ENCODE assay signal across 14 cellular contexts in the genomic region with DNA sequence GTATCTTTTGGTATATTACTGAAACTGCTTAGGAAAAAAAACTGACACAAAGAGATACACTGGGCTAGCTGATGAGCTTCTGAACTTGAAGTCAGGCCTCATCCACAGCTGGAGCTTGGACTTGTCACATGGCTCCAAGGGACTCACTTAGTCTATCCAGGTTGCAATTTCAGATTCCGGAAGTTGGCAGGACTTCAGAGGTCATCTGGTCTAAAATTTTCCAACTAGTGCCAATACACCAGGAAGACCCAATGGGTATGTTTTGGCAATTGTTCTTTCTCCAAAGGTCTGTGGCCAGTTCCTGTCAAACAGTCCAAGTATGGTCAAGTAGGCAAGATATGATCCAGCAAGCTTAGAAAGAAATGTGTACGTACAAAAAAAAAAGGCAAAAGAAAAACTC. TPM values are rescaled to one million over a fixed set of nuclear protein-coding genes. Genes with fewer than 3 reads are reported as not detected.
DNase-seq lines count a peak whose midpoint lies in the region; ATAC-seq, FAIRE-seq and TF ChIP-seq lines count a peak whose summit lies in the region.
"Had no signal": no experiment of that assay in that cellular context is flagged by ENCODE, and none has a peak within 500 bp of the region (broad histone marks: within the 10 kb centered on the region; RNA-seq: fewer than 3 reads in every experiment).

No MANE protein-coding gene starts in this region.

- H2AFZ ChIP-seq in endothelial cell of umbilical vein (ENCODE audit: low read depth, low read length) (no peak overlapping the region), mesenchymal stem cell (ENCODE audit: low read depth, low read length) (no peak overlapping the region)

- POLR2A ChIA-PET in Panc1 (lab: Charles Lee): no interaction called here
- POLR2A ChIA-PET in endothelial cell of umbilical vein (lab: Charles Lee): no interaction called here

- H2BK15ac ChIP-seq in mesenchymal stem cell (ENCODE audit: low read depth, poor library complexity, severe bottlenecking): peak overlapping the region; percentile 12

- H3K14ac ChIP-seq in mesenchymal stem cell (ENCODE audit: low read length in 2 of 2): no peak overlapping the region

- no peak overlapping the region for H3K4me3 ChIP-seq in Panc1 (ENCODE audit: low read depth in 2 of 2, low read length in 2 of 2)
- no peak overlapping the region for H3K4me3 ChIP-seq in endothelial cell of umbilical vein (replicated peaks in 1 of 3; ENCODE audit: insufficient read depth in 1 of 3, low read depth in 1 of 3, low read length in 3 of 3)
- no peak overlapping the region for H3K4me3 ChIP-seq in mesenchymal stem cell (ENCODE audit: insufficient read depth in 1 of 2, low read depth in 1 of 2, low read length in 2 of 2)
- H3K4me3 ChIP-seq: MG63, skin epidermis, testis had no signal

- H3K4ac ChIP-seq in mesenchymal stem cell (ENCODE audit: low read depth in 1 of 2, low read length in 2 of 2): no peak overlapping the region

- H3K4me2 ChIP-seq in endothelial cell of umbilical vein (ENCODE audit: insufficient read depth, low read length): no peak overlapping the region
- H3K4me2 ChIP-seq in mesenchymal stem cell (ENCODE audit: low read length, poor library complexity, severe bottlenecking): no peak overlapping the region

- BruUV-seq in Panc1 (replicated peaks; lab: Mats Ljungman, UMichigan): no TSS peak
- no TSS peak for BruUV-seq in endothelial cell of umbilical vein (replicated peaks; lab: Mats Ljungman, UMichigan)

- H3K9me1 ChIP-seq in endothelial cell of umbilical vein (replicated peaks; ENCODE audit: control insufficient read depth, extremely low read depth, insufficient read depth, low read length): no peaks in the 10 kb centered on the region

- intact Hi-C loops in Panc1 (cut with micrococcal nuclease; ENCODE audit: unreplicated experiment) (no loop called here), endothelial cell of umbilical vein (cut with micrococcal nuclease) (no loop called here)

- WGBS in mesenchymal stem cell: 83% methylated on average over 2 of the region's 2 CpGs

- DNase-seq in Panc1 (ENCODE audit: low read depth, low spot score): no peak
- peak; percentile 77 for DNase-seq in endothelial cell of umbilical vein (ENCODE audit: low read depth, low spot score)
- DNase-seq in mesenchymal stem cell: peak; percentile 26
- no peak for DNase-seq in Ammon's horn (ENCODE audit: low spot score)
- no peak for DNase-seq in kidney glomerular epithelial cell (lab: John Stamatoyannopoulos, UW)
- no peak for DNase-seq in occipital lobe (lab: John Stamatoyannopoulos, UW)
- DNase-seq: activated CD4-positive, CD25-positive, alpha-beta regulatory T cell treated with anti-CD3 and anti-CD28 coated beads, Interleukin-2, amount 50 U/mL, for 72 hours; kidney; MG63; NCI-H2171; testis had no signal

- H2BK5ac ChIP-seq in mesenchymal stem cell (ENCODE audit: low read depth, low read length, poor library complexity, severe bottlenecking): no peak overlapping the region

- ATAC-seq in Panc1: no peak
- no peak for ATAC-seq in GM21360 (IDR thresholded peaks at IDR 0.05; ENCODE audit: unreplicated experiment)

- TF ChIP-seq CTCF in 22Rv1 (IDR thresholded peaks at IDR 0.05) (no peak), Panc1 (IDR thresholded peaks at IDR 0.05) (no peak), endothelial cell of umbilical vein (IDR thresholded peaks at IDR 0.05; ENCODE audit: extremely low read depth in 1 of 2, insufficient read depth in 1 of 2, low read depth in 1 of 2, low read length in 2 of 2) (no peak)

- no peak overlapping the region for H4K91ac ChIP-seq in mesenchymal stem cell (ENCODE audit: low read length)

- H2BK120ac ChIP-seq in mesenchymal stem cell (ENCODE audit: low read depth, low read length): peak overlapping the region; percentile 61

- no peak for FAIRE-seq in endothelial cell of umbilical vein (lab: Jason Lieb, UNC)
- FAIRE-seq: kidney had no signal

- H3K9me3 ChIP-seq in Panc1 (ENCODE audit: control insufficient read depth, insufficient read depth, low read depth, low read length): no peaks in the 10 kb centered on the region
- no peaks in the 10 kb centered on the region for H3K9me3 ChIP-seq in endothelial cell of umbilical vein (replicated peaks; ENCODE audit: control insufficient read depth, insufficient read depth, low read length)
- no peaks in the 10 kb centered on the region for H3K9me3 ChIP-seq in mesenchymal stem cell (ENCODE audit: control insufficient read depth, low read length)
- H3K9me3 ChIP-seq: MG63, testis had no signal

- H3K27ac ChIP-seq in 22Rv1 (0 out of 2 replicates have a peak overlapping the region, but pooled peaks have one; percentile 35), Panc1 (ENCODE audit: low read length) (peak overlapping the region; percentile 75; the same call in 1 of the 2 replicates), endothelial cell of umbilical vein (ENCODE audit: insufficient read depth, low read depth, low read length) (no peak overlapping the region), mesenchymal stem cell (ENCODE audit: low read length, poor library complexity, severe bottlenecking) (no peak overlapping the region)

- H3K23ac ChIP-seq in mesenchymal stem cell (ENCODE audit: low read length in 2 of 2): no peak overlapping the region

- peak overlapping the region in 1 of 2 experiments; percentile 15 for H2BK12ac ChIP-seq in mesenchymal stem cell (ENCODE audit: low read length in 2 of 2)

- H3K4me1 ChIP-seq in Panc1 (ENCODE audit: control insufficient read depth, insufficient read depth, low read length) (peaks cover 11% of the 10 kb centered on the region; the same call in 1 of the 2 replicates), endothelial cell of umbilical vein (ENCODE audit: control insufficient read depth, extremely low read depth, insufficient read depth, low read length) (peaks cover 18% of the 10 kb centered on the region), mesenchymal stem cell (ENCODE audit: control insufficient read depth, insufficient read depth, low read depth, low read length) (no peaks in the 10 kb centered on the region)

- no peak overlapping the region for H2AK5ac ChIP-seq in mesenchymal stem cell (ENCODE audit: low read length, severe bottlenecking)

- no peak overlapping the region for H3K9ac ChIP-seq in endothelial cell of umbilical vein (replicated peaks; ENCODE audit: extremely low read depth, insufficient read depth, low read length)
- H3K9ac ChIP-seq in mesenchymal stem cell (ENCODE audit: low read length): peak overlapping the region; percentile 74

- peak overlapping the region; percentile 7 for H4K8ac ChIP-seq in mesenchymal stem cell (ENCODE audit: low read length)

- CTCF ChIA-PET in Panc1 (lab: Charles Lee) (no interaction called here), endothelial cell of umbilical vein (lab: Charles Lee) (interaction anchor here (1.3 to 4.1 kb wide), 10 partner anchors 10 to 500 kb away, joined by 4 to 22 read pairs (median 6); no protein-coding TSS in a partner anchor)

- H3K79me1 ChIP-seq in mesenchymal stem cell (replicated peaks; ENCODE audit: low read length, poor library complexity, severe bottlenecking): peaks cover 12% of the 10 kb centered on the region

- H3K36me3 ChIP-seq in Panc1 (ENCODE audit: control insufficient read depth, insufficient read depth, low read length): peaks cover 2% of the 10 kb centered on the region; the same call in 1 of the 2 replicates
- no peaks in the 10 kb centered on the region for H3K36me3 ChIP-seq in endothelial cell of umbilical vein (ENCODE audit: control insufficient read depth in 2 of 2, extremely low read depth in 1 of 2, insufficient read depth in 2 of 2, low read length in 2 of 2)
- H3K36me3 ChIP-seq in mesenchymal stem cell (ENCODE audit: control insufficient read depth in 1 of 2, insufficient read depth in 2 of 2, low read depth in 1 of 2, low read length in 2 of 2): peaks cover 2 to 23% of the 10 kb centered on the region in 2 experiments

- in situ Hi-C loops in Panc1 (cut with HindIII; ENCODE audit: low pct_unique_long_range_greater_than_20kb, low sequenced_read_pairs): no loop called here

- no peaks in the 10 kb centered on the region for H4K20me1 ChIP-seq in endothelial cell of umbilical vein (replicated peaks; ENCODE audit: control insufficient read depth, extremely low read depth, insufficient read depth, low read length)

- peak overlapping the region; percentile 64 to 78 for H3K18ac ChIP-seq in mesenchymal stem cell (ENCODE audit: low read depth in 1 of 2, low read length in 2 of 2)

- dilution Hi-C loops in endothelial cell of umbilical vein (cut with MboI; ENCODE audit: extremely low pct_ligation_motif_present, low sequenced_read_pairs): no loop called here

- TF ChIP-seq POLR2A in endothelial cell of umbilical vein (IDR thresholded peaks at IDR 0.05; ENCODE audit: low read depth, low read length): no peak

- H3K79me2 ChIP-seq in endothelial cell of umbilical vein (ENCODE audit: control insufficient read depth, insufficient read depth, low read length): no peaks in the 10 kb centered on the region

- H3K27me3 ChIP-seq in Panc1 (ENCODE audit: control insufficient read depth, insufficient read depth, low read length) (no peaks in the 10 kb centered on the region), endothelial cell of umbilical vein (ENCODE audit: control insufficient read depth in 2 of 2, insufficient read depth in 2 of 2, low read length in 2 of 2) (no peaks in the 10 kb centered on the region), mesenchymal stem cell (ENCODE audit: control insufficient read depth in 1 of 2, insufficient read depth in 1 of 2, low read length in 2 of 2) (no peaks in the 10 kb centered on the region)
- H3K27me3 ChIP-seq: MG63, testis had no signal

RNA-seq across cellular contexts. Expression of a gene that starts 36.7 kb away (rescaled TPM):
- total RNA-seq in Panc1 (2021; ENCODE audit: unreplicated experiment): 67.2 TPM
- polyA plus RNA-seq in Panc1 (2012; ENCODE audit: insufficient read length): 43.7 TPM
- total RNA-seq in endothelial cell of umbilical vein: 58.0 and 67.1 TPM in 2 replicates
- 52.3 and 56.0 TPM in 2 replicates for polyA plus RNA-seq in endothelial cell of umbilical vein
- 60.4 and 61.2 TPM in 2 replicates for polyA plus RNA-seq in endothelial cell of umbilical vein (2011; cell fraction: cytosol; rRNA removed)
- 55.9 and 69.8 TPM in 2 replicates for polyA plus RNA-seq in endothelial cell of umbilical vein (2011; cell fraction: nucleus; rRNA removed)
- 36.8 and 50.1 TPM in 2 replicates for polyA plus RNA-seq in endothelial cell of umbilical vein (2012)
- polyA minus RNA-seq in endothelial cell of umbilical vein: 65.2 and 132 TPM in 2 replicates
- polyA minus RNA-seq in endothelial cell of umbilical vein (2011; cell fraction: cytosol; rRNA and poly(A)+ RNA removed): 99.1 TPM
- 54.7 and 79.2 TPM in 2 replicates for polyA minus RNA-seq in endothelial cell of umbilical vein (2011; cell fraction: nucleus; rRNA and poly(A)+ RNA removed)
- 34.7 TPM for polyA plus RNA-seq in mesenchymal stem cell (2013, experiment 1 of 2)
- 34.6 TPM for polyA plus RNA-seq in mesenchymal stem cell (2013, experiment 2 of 2)
- 69.4 TPM for total RNA-seq in occipital lobe

RNA-seq across cellular contexts. Expression of a gene that starts 36.8 kb away (rescaled TPM):
- 13.0 TPM for total RNA-seq in Panc1 (2021; ENCODE audit: unreplicated experiment)
- polyA plus RNA-seq in Panc1 (2012; ENCODE audit: insufficient read length): 8.2 TPM
- total RNA-seq in endothelial cell of umbilical vein: 6.2 and 6.7 TPM in 2 replicates
- 4.1 and 4.3 TPM in 2 replicates for polyA plus RNA-seq in endothelial cell of umbilical vein
- 5.0 and 5.2 TPM in 2 replicates for polyA plus RNA-seq in endothelial cell of umbilical vein (2011; cell fraction: cytosol; rRNA removed)
- polyA plus RNA-seq in endothelial cell of umbilical vein (2011; cell fraction: nucleus; rRNA removed): 9.5 and 11.7 TPM in 2 replicates
- 6.0 and 7.7 TPM in 2 replicates for polyA plus RNA-seq in endothelial cell of umbilical vein (2012)
- polyA minus RNA-seq in endothelial cell of umbilical vein: 4.6 and 7.2 TPM in 2 replicates
- 8.9 TPM for polyA minus RNA-seq in endothelial cell of umbilical vein (2011; cell fraction: cytosol; rRNA and poly(A)+ RNA removed)
- polyA minus RNA-seq in endothelial cell of umbilical vein (2011; cell fraction: nucleus; rRNA and poly(A)+ RNA removed): 4.7 and 7.7 TPM in 2 replicates
- polyA plus RNA-seq in mesenchymal stem cell (2013, experiment 1 of 2): 5.4 TPM
- polyA plus RNA-seq in mesenchymal stem cell (2013, experiment 2 of 2): 4.9 TPM
- 10.5 TPM for total RNA-seq in occipital lobe

Comparison
In these comparisons a context has a peak if more than half of its experiments do, and no peak if none do; other contexts are left out.
1. H3K27ac ChIP-seq: peak in 22Rv1 (single experiment) and Panc1 (single experiment); none in endothelial cell of umbilical vein (single experiment) and mesenchymal stem cell (single experiment).
2. DNase-seq: peak in endothelial cell of umbilical vein (single experiment) and mesenchymal stem cell (single experiment); none in Panc1 (single experiment), Ammon's horn (single experiment), kidney glomerular epithelial cell (single experiment) and occipital lobe (single experiment).